Comparison of ENCODE assay signal across 8 cellular contexts in genomic region chr7:23298885-23299769, GRCh38.
DNase-seq lines count a peak whose midpoint lies in the region; ATAC-seq, FAIRE-seq and TF ChIP-seq lines count a peak whose summit lies in the region.

TSS of gene MALSU1 (plus strand) at chr7:23299339. CDS start at chr7:23299353, 14 bp downstream.

- FAIRE-seq in islet of Langerhans (lab: Jason Lieb, UNC): peak; percentile 81

- DNase-seq in AG09319 (ENCODE audit: extremely low read depth, low read depth): peak; percentile 85
- peak; percentile 91 for DNase-seq in NCI-H446 treated with DMSO at 0.1 percent for 48 hours (lab: John Stamatoyannopoulos, UW)
- peak; percentile 99 for DNase-seq in cerebellar cortex (ENCODE audit: low spot score)
- DNase-seq in stimulated activated CD4-positive, alpha-beta T cell treated with anti-CD3 and anti-CD28 coated beads, Interleukin-12 subunit alpha, Interleukin-12 subunit beta, amount 100 ng/mL, for 4 hours: peak; percentile 98

- no peak for TF ChIP-seq CTCF in AG09319 (IDR thresholded peaks at IDR 0.05; ENCODE audit: low read depth, low read length)

- peak; percentile 99 for ATAC-seq in GM19035 (IDR thresholded peaks at IDR 0.05; ENCODE audit: unreplicated experiment)
- peak; percentile 99 for ATAC-seq in HG03354 (IDR thresholded peaks at IDR 0.05; ENCODE audit: poor library complexity, severe bottlenecking, unreplicated experiment)
- ATAC-seq in activated CD4-positive, CD25-positive, alpha-beta regulatory T cell treated with anti-CD3 and anti-CD28 coated beads, Interleukin-2, amount 50 U/mL, for 24 hours: peak; percentile 98 to 99

Comparison
In these comparisons a context has a peak if more than half of its experiments do, and no peak if none do; other contexts are left out.
1. Peak in every context shown above with its lines: DNase-seq and ATAC-seq.